ENCODE assay signal across 8 cellular contexts in the genomic region with DNA sequence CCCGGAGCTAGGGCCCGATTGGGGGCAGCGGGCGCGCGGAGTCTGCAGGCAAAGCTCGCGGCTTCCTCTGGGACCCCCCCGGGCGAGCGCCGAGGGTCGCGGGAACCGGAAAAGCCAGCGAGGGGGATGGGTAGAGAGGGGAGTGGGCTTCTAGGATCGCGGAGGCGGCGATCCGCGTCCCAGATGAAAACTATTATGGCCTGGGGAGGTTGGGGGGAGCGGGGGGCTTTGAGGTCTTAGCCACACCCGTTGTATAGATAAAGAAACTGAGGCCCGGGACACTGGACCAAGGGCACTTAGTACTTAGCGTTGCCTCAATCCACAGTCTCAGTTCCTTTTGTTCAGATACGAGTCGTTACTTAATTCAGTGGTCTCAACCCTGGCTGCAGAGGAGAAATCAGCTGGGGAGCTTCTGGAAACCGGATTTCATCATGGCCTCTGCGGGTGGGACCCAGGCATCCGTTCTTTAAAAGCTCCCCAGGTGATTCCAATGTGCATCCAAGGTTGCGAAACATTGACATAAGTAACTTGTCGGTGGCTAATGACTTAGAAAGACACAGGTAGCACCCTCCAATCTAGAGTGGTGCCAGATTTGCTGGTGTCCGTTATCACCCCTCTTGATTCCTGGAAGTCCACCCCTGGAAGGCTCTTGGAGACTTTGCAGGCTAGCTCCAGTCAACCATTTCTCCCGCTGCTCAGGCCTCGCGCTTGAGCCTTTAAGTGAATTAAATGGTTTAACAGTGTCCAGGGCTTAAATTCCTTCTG.
DNase-seq lines count a peak whose midpoint lies in the region; ATAC-seq and TF ChIP-seq lines count a peak whose summit lies in the region.

No MANE protein-coding gene starts in this region.

- H3K9me2 ChIP-seq in neural cell (ENCODE audit: insufficient read depth, low read length): no peaks in the 10 kb centered on the region

- peak overlapping the region; percentile 70 for H3K9ac ChIP-seq in neural cell (ENCODE audit: low read length)

- H3K4me2 ChIP-seq in neural cell (ENCODE audit: low read length): no peak overlapping the region

- no peak for TF ChIP-seq EP300 in neural cell (conservative IDR thresholded peaks at IDR 0.05; ENCODE audit: poor library complexity, severe bottlenecking)

- H3K36me3 Mint-ChIP-seq in CD14-positive monocyte: no peaks in the 10 kb centered on the region

- no peak for TF ChIP-seq CTCF in CD14-positive monocyte (IDR thresholded peaks at IDR 0.05)
- no peak for TF ChIP-seq CTCF in neural cell (IDR thresholded peaks at IDR 0.05; ENCODE audit: poor library complexity, severe bottlenecking)

- intact Hi-C loops in CD14-positive monocyte (cut with micrococcal nuclease): no loop called here

- peaks cover 5% of the 10 kb centered on the region for H3K79me2 ChIP-seq in neural cell (replicated peaks; ENCODE audit: insufficient read depth, low read length)

- H3K36me3 ChIP-seq in neural cell (ENCODE audit: insufficient read depth, low read length): no peaks in the 10 kb centered on the region

- peak overlapping the region; percentile 8 for H2AFZ ChIP-seq in neural cell (ENCODE audit: low read depth, low read length)

- peak overlapping the region; percentile 87 for H3K27ac ChIP-seq in cingulate gyrus (ENCODE audit: low read depth, low read length)
- no peak overlapping the region for H3K27ac ChIP-seq in neural cell (ENCODE audit: low read length)

- peaks cover 17% of the 10 kb centered on the region for H3K4me1 Mint-ChIP-seq in CD14-positive monocyte

- ATAC-seq in HG02798 (IDR thresholded peaks at IDR 0.05; ENCODE audit: poor library complexity, unreplicated experiment) (no peak), GM21619 (IDR thresholded peaks at IDR 0.05; ENCODE audit: unreplicated experiment) (no peak)

- H3F3A ChIP-seq in neural cell (ENCODE audit: insufficient read depth, low read length, poor library complexity, severe bottlenecking): no peaks in the 10 kb centered on the region

- DNase-seq in CD14-positive monocyte (ENCODE audit: low spot score) (no peak), MV-4-11 (lab: John Stamatoyannopoulos, UW) (peak; percentile 41), A172 (ENCODE audit: low spot score) (no peak), Ammon's horn (ENCODE audit: low spot score) (no peak)

- no peaks in the 10 kb centered on the region for H3K9me3 ChIP-seq in neural cell (ENCODE audit: low read length)

- peak overlapping the region; percentile 73 to 77 for H3K4me3 Mint-ChIP-seq in CD14-positive monocyte

- peaks cover 6 to 55% (median 18%) of the 10 kb centered on the region in 3 donors for H3K27me3 Mint-ChIP-seq in CD14-positive monocyte (ENCODE audit: low read depth in 3 of 3)

- no peak for TF ChIP-seq RAD21 in neural cell (conservative IDR thresholded peaks at IDR 0.05)

- H3K4me3 ChIP-seq in neural cell (ENCODE audit: low read length): peak overlapping the region; percentile 74

- peaks cover 0 to 7% (median 2%) of the 10 kb centered on the region in 7 donors for H3K9me3 Mint-ChIP-seq in CD14-positive monocyte

- no peaks in the 10 kb centered on the region for H3K27me3 ChIP-seq in neural cell (ENCODE audit: insufficient read depth, low read depth, low read length)

- H4K20me1 ChIP-seq in neural cell (ENCODE audit: insufficient read depth): no peaks in the 10 kb centered on the region

- H3K27ac Mint-ChIP-seq in CD14-positive monocyte: peak overlapping the region in 1 of 7 donors; percentile 25

TF ChIP-seq in neural cell, 6 proteins besides CTCF, POLR2A, EP300 and RAD21:
- TF ChIP-seq TAF1 (IDR thresholded peaks at IDR 0.05; ENCODE audit: low read depth): no peak
- no peak for TF ChIP-seq EZH2 (IDR thresholded peaks at IDR 0.05; ENCODE audit: borderline replicate concordance, insufficient read depth, low read length, poor library complexity, severe bottlenecking)
- TF ChIP-seq, protein P1, sequence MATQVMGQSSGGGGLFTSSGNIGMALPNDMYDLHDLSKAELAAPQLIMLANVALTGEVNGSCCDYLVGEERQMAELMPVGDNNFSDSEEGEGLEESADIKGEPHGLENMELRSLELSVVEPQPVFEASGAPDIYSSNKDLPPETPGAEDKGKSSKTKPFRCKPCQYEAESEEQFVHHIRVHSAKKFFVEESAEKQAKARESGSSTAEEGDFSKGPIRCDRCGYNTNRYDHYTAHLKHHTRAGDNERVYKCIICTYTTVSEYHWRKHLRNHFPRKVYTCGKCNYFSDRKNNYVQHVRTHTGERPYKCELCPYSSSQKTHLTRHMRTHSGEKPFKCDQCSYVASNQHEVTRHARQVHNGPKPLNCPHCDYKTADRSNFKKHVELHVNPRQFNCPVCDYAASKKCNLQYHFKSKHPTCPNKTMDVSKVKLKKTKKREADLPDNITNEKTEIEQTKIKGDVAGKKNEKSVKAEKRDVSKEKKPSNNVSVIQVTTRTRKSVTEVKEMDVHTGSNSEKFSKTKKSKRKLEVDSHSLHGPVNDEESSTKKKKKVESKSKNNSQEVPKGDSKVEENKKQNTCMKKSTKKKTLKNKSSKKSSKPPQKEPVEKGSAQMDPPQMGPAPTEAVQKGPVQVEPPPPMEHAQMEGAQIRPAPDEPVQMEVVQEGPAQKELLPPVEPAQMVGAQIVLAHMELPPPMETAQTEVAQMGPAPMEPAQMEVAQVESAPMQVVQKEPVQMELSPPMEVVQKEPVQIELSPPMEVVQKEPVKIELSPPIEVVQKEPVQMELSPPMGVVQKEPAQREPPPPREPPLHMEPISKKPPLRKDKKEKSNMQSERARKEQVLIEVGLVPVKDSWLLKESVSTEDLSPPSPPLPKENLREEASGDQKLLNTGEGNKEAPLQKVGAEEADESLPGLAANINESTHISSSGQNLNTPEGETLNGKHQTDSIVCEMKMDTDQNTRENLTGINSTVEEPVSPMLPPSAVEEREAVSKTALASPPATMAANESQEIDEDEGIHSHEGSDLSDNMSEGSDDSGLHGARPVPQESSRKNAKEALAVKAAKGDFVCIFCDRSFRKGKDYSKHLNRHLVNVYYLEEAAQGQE (IDR thresholded peaks at IDR 0.05; ENCODE audit: borderline replicate concordance): no peak
- TF ChIP-seq POLR2AphosphoS5 (IDR thresholded peaks at IDR 0.05): no peak
- no peak for TF ChIP-seq SMC3 (conservative IDR thresholded peaks at IDR 0.05; ENCODE audit: poor library complexity)
- TF ChIP-seq MXI1 (conservative IDR thresholded peaks at IDR 0.05; ENCODE audit: poor library complexity, severe bottlenecking): no peak
